Comparison of ENCODE assay signal across 28 cellular contexts in the genomic region with DNA sequence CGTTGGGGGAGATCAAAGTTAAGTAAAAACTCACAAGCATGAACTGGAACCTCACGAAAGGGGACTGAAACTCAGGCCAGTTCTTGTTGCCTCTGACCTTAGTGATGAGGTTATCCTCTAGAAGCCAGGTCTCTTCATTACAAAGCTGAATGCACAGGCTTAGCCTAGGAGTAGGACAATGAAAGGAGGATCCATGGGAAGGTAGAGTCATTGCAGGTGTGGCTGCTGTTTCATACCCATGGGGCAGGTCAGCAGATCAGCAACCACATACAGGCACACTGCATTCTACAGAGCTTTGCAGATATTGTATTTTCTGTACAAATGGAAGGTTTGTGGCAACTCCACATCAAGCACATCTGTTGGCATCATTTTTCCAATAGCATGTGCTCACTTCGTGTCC.
DNase-seq lines count a peak whose midpoint lies in the region; ATAC-seq, FAIRE-seq and TF ChIP-seq lines count a peak whose summit lies in the region.
"Had no signal": no experiment of that assay in that cellular context is flagged by ENCODE, and none has a peak within 500 bp of the region (broad histone marks: within the 10 kb centered on the region; RNA-seq: fewer than 3 reads in every experiment).

No MANE protein-coding gene starts in this region.

- dilution Hi-C loops in IMR-90 (cut with HindIII; ENCODE audit: low sequenced_read_pairs, unreplicated experiment), result no loop called here

- H3K27me3 ChIP-seq in IMR-90 (ENCODE audit: control insufficient read depth, insufficient read depth, low read length), result no peaks in the 10 kb centered on the region; the same call in 1 of the 2 replicates
- H3K27me3 ChIP-seq in CD4-positive, alpha-beta T cell (ENCODE audit: control insufficient read depth, insufficient read depth, low read length), result no peaks in the 10 kb centered on the region
- H3K27me3 ChIP-seq: BLaER1 treated with 17β-estradiol and CSF1 and Interleukin-3, amounts not matched to agents 10 nM and 100 nM had no signal

- H3K9me3 ChIP-seq in A549 (no peaks in the 10 kb centered on the region), IMR-90 (ENCODE audit: control insufficient read depth, insufficient read depth, low read length) (no peaks in the 10 kb centered on the region; the same call in 1 of the 2 replicates)
- no peaks in the 10 kb centered on the region for H3K9me3 ChIP-seq in CD4-positive, alpha-beta T cell (ENCODE audit: control insufficient read depth, low read length)
- H3K9me3 ChIP-seq: BLaER1 treated with 17β-estradiol and CSF1 and Interleukin-3, amounts not matched to agents 10 nM and 100 nM had no signal

- H2BK15ac ChIP-seq in IMR-90 (ENCODE audit: low read depth, low read length), result no peak overlapping the region

- no peaks in the 10 kb centered on the region for H3K36me3 ChIP-seq in IMR-90 (ENCODE audit: control insufficient read depth, insufficient read depth, low read length)
- H3K36me3 ChIP-seq: BLaER1 treated with 17β-estradiol and CSF1 and Interleukin-3, amounts not matched to agents 10 nM and 100 nM had no signal

- H3K9me1 ChIP-seq in IMR-90 (ENCODE audit: insufficient read depth, low read length), result no peaks in the 10 kb centered on the region

- DNase-seq in A549 (ENCODE audit: low read depth in 1 of 2, low spot score in 1 of 2) (no peak), IMR-90 (no peak), epithelial cell of esophagus (ENCODE audit: low read depth) (peak; percentile 50)
- DNase-seq in effector CD8-positive, alpha-beta T cell (lab: John Stamatoyannopoulos, UW), result no peak
- no peak for DNase-seq in CD4-positive, alpha-beta T cell
- DNase-seq: 8988T; AML-193; CD4-positive, alpha-beta memory T cell; CD8-positive, alpha-beta memory T cell; COR-L47; DMS 273 treated with DMSO at 0.1 percent for 48 hours; DMS153; DMS53; DMS79; DND-41; EL; GDM1 had no signal

- no peak overlapping the region for H2BK120ac ChIP-seq in IMR-90 (ENCODE audit: low read depth, low read length)

- TF ChIP-seq CTCF in A549 (IDR thresholded peaks at IDR 0.05) (no peak), IMR-90 (conservative IDR thresholded peaks at IDR 0.05; ENCODE audit: low read depth, low read length) (no peak), epithelial cell of esophagus (IDR thresholded peaks at IDR 0.05; ENCODE audit: insufficient read depth, low read depth, low read length, missing control alignments) (no peak)
- TF ChIP-seq CTCF in CD4-positive, alpha-beta T cell (IDR thresholded peaks at IDR 0.05), result no peak

- TF ChIP-seq RAD21 in A549 (conservative IDR thresholded peaks at IDR 0.05 in 1 of 2, IDR thresholded peaks at IDR 0.05 in 1 of 2), result no peak
- TF ChIP-seq RAD21 in IMR-90 (IDR thresholded peaks at IDR 0.05; ENCODE audit: low read length), result no peak

- no peak overlapping the region for H4K91ac ChIP-seq in IMR-90 (ENCODE audit: insufficient read depth, low read depth, low read length)

- BruUV-seq in IMR-90 (replicated peaks; lab: Mats Ljungman, UMichigan), result no TSS peak

- H2BK5ac ChIP-seq in IMR-90 (ENCODE audit: low read depth, low read length, poor library complexity, severe bottlenecking), result no peak overlapping the region

- TF ChIP-seq EP300 in A549 (IDR thresholded peaks at IDR 0.05), result no peak

- H3K27ac Mint-ChIP-seq in CD4-positive, alpha-beta T cell, result no peak overlapping the region
- H3K27ac Mint-ChIP-seq: B cell; CD4-positive, alpha-beta memory T cell; CD8-positive, alpha-beta memory T cell had no signal

- POLR2A ChIA-PET in A549 (lab: Yijun Ruan, JAX), result no interaction called here
- POLR2A ChIA-PET in IMR-90 (lab: Charles Lee; ENCODE audit: unreplicated experiment), result no interaction called here
- POLR2A ChIA-PET in CD4-positive, alpha-beta T cell (lab: Charles Lee), result no interaction called here

- intact Hi-C loops in IMR-90 (cut with micrococcal nuclease), result no loop called here
- intact Hi-C loops in CD4-positive, alpha-beta T cell (cut with DNase I, micrococcal nuclease), result loop anchor here in 1 of 2 experiments (10.0 kb wide), 1 partner anchor 555 kb away; no protein-coding TSS in a partner anchor

- no peak overlapping the region for H3K56ac ChIP-seq in IMR-90 (ENCODE audit: extremely low read depth, insufficient read depth, low read length)

- no peak overlapping the region for H3K27ac ChIP-seq in A549
- no peak overlapping the region for H3K27ac ChIP-seq in IMR-90 (ENCODE audit: insufficient read depth, low read length)
- no peak overlapping the region for H3K27ac ChIP-seq in CD4-positive, alpha-beta T cell (ENCODE audit: low read depth, low read length)
- H3K27ac ChIP-seq: BLaER1 treated with 17β-estradiol and CSF1 and Interleukin-3, amounts not matched to agents 10 nM and 100 nM; C4-2B had no signal

- H3K9me3 Mint-ChIP-seq in CD4-positive, alpha-beta T cell, result no peaks in the 10 kb centered on the region

- H3K9ac ChIP-seq in IMR-90 (ENCODE audit: low read depth, low read length), result no peak overlapping the region
- H3K9ac ChIP-seq: BLaER1 treated with 17β-estradiol and CSF1 and Interleukin-3, amounts not matched to agents 10 nM and 100 nM had no signal

- H4K8ac ChIP-seq in IMR-90 (ENCODE audit: low read depth in 2 of 2, low read length in 2 of 2), result no peak overlapping the region

- no peaks in the 10 kb centered on the region for H4K20me1 ChIP-seq in IMR-90 (ENCODE audit: insufficient read depth, low read length)
- H4K20me1 ChIP-seq: BLaER1 treated with 17β-estradiol and CSF1 and Interleukin-3, amounts not matched to agents 10 nM and 100 nM had no signal

- H3K4me3 ChIP-seq in A549 (no peak overlapping the region), IMR-90 (ENCODE audit: insufficient read depth, low read depth, low read length) (no peak overlapping the region), epithelial cell of esophagus (ENCODE audit: low read length) (no peak overlapping the region)
- H3K4me3 ChIP-seq: BLaER1 treated with 17β-estradiol and CSF1 and Interleukin-3, amounts not matched to agents 10 nM and 100 nM; GM12878 had no signal

- no peak for ATAC-seq in A549
- no peak for ATAC-seq in IMR-90 (ENCODE audit: low read depth)
- ATAC-seq in esophagus mucosa, result peak; percentile 68
- ATAC-seq in GM18873 (IDR thresholded peaks at IDR 0.05; ENCODE audit: low FRiP score, unreplicated experiment), result no peak
- ATAC-seq in HG03159 (IDR thresholded peaks at IDR 0.05; ENCODE audit: unreplicated experiment), result no peak
- ATAC-seq in CD4-positive, alpha-beta T cell (ENCODE audit: poor library complexity), result no peak
- ATAC-seq: GM12878 had no signal

- H2BK20ac ChIP-seq in IMR-90 (ENCODE audit: low read depth, low read length), result no peak overlapping the region

- no peak overlapping the region for H3K23ac ChIP-seq in IMR-90 (ENCODE audit: low read depth, low read length)

- CTCF ChIA-PET in A549 (lab: Yijun Ruan, JAX) (no interaction called here), IMR-90 (lab: Yijun Ruan, JAX) (no interaction called here)
- CTCF ChIA-PET in CD4-positive, alpha-beta T cell (lab: Charles Lee), result no interaction called here

- no peak overlapping the region for H2AFZ ChIP-seq in IMR-90 (replicated peaks; ENCODE audit: low read length, poor library complexity)

- no peak overlapping the region for H3K14ac ChIP-seq in IMR-90 (replicated peaks; ENCODE audit: low read depth, low read length)

- no peaks in the 10 kb centered on the region for H3K79me1 ChIP-seq in IMR-90 (ENCODE audit: low read depth in 1 of 2, low read length in 2 of 2)

- WGBS in A549 (ENCODE audit: missing lambda C conversion rate), result 13% methylated on average over 3 of the region's 3 CpGs
- WGBS in IMR-90 (ENCODE audit: extremely low coverage in 2 of 2, insufficient read length in 1 of 2), 2 experiments, result no CpG with 5 or more reads among the region's 3 CpGs

- no peak overlapping the region for H2AK5ac ChIP-seq in IMR-90 (ENCODE audit: low read depth, low read length)

- H3K4ac ChIP-seq in IMR-90 (ENCODE audit: low read depth, low read length), result no peak overlapping the region

- H3K4me1 ChIP-seq in A549 (0 out of 3 replicates have a peak, but pooled peaks cover 3% of the 10 kb centered on the region), IMR-90 (ENCODE audit: control insufficient read depth, insufficient read depth, low read length) (no peaks in the 10 kb centered on the region)
- H3K4me1 ChIP-seq: BLaER1 treated with 17β-estradiol and CSF1 and Interleukin-3, amounts not matched to agents 10 nM and 100 nM had no signal

- in situ Hi-C loops in IMR-90 (cut with MboI; ENCODE audit: low sequenced_read_pairs), result no loop called here

- H3K4me3 Mint-ChIP-seq in CD4-positive, alpha-beta T cell, result no peak overlapping the region
- H3K4me3 Mint-ChIP-seq: B cell; CD4-positive, alpha-beta memory T cell; CD8-positive, alpha-beta memory T cell had no signal

- peak overlapping the region; percentile 19 for H2AK9ac ChIP-seq in IMR-90 (replicated peaks; ENCODE audit: low read depth, low read length, poor library complexity)

- no peaks in the 10 kb centered on the region for H3K36me3 Mint-ChIP-seq in CD4-positive, alpha-beta T cell (ENCODE audit: low read depth)
- H3K36me3 Mint-ChIP-seq: CD4-positive, alpha-beta memory T cell; CD8-positive, alpha-beta memory T cell had no signal

- no peaks in the 10 kb centered on the region for H3K4me1 Mint-ChIP-seq in CD4-positive, alpha-beta T cell (ENCODE audit: low read depth)
- H3K4me1 Mint-ChIP-seq: B cell; CD4-positive, alpha-beta memory T cell; CD8-positive, alpha-beta memory T cell had no signal

- no peak overlapping the region for H4K5ac ChIP-seq in IMR-90 (ENCODE audit: low read depth, low read length)

- H3K27me3 Mint-ChIP-seq in CD4-positive, alpha-beta T cell, result no peaks in the 10 kb centered on the region
- H3K27me3 Mint-ChIP-seq: B cell; CD4-positive, alpha-beta memory T cell; CD8-positive, alpha-beta memory T cell had no signal

- TF ChIP-seq POLR2A in A549 (IDR thresholded peaks at IDR 0.05; ENCODE audit: low read length) (no peak), IMR-90 (IDR thresholded peaks at IDR 0.05; ENCODE audit: low read depth, low read length) (no peak)

- H3K4me2 ChIP-seq in A549, result no peak overlapping the region
- H3K4me2 ChIP-seq in IMR-90 (ENCODE audit: low read depth, low read length), result no peak overlapping the region
- H3K4me2 ChIP-seq: BLaER1 treated with 17β-estradiol and CSF1 and Interleukin-3, amounts not matched to agents 10 nM and 100 nM had no signal

- FAIRE-seq in A549 (lab: Jason Lieb, UNC), result peak; percentile 18
- FAIRE-seq: A204.1, GM12878, GM12892, GM18507, GM19239 had no signal

- no peak overlapping the region for H3K18ac ChIP-seq in IMR-90 (ENCODE audit: low read depth, low read length)

TF ChIP-seq in A549, 52 proteins besides CTCF, POLR2A, EP300 and RAD21 (continues in another document):
- TF ChIP-seq MAX (IDR thresholded peaks at IDR 0.05) (no peak), HDAC2 (IDR thresholded peaks at IDR 0.05) (no peak), ZNF302 (CRISPR knock-in tag; IDR thresholded peaks at IDR 0.05) (no peak)

TF ChIP-seq in IMR-90, 13 proteins besides CTCF, POLR2A, EP300 and RAD21 (continues in another document):
- TF ChIP-seq MXI1 (IDR thresholded peaks at IDR 0.05; ENCODE audit: borderline replicate concordance, low read depth, low read length) (no peak), RCOR1 (IDR thresholded peaks at IDR 0.05; ENCODE audit: insufficient replicate concordance, low read length) (no peak), SMC3 (IDR thresholded peaks at IDR 0.05; ENCODE audit: low read depth, low read length) (no peak), CHD1 (IDR thresholded peaks at IDR 0.05; ENCODE audit: low read depth, low read length) (no peak), BHLHE40 (IDR thresholded peaks at IDR 0.05; ENCODE audit: low read depth, low read length) (no peak), MAZ (IDR thresholded peaks at IDR 0.05; ENCODE audit: borderline replicate concordance, low read depth, low read length) (no peak)
